Comparison of ENCODE assay signal across 8 cellular contexts in the genomic region with DNA sequence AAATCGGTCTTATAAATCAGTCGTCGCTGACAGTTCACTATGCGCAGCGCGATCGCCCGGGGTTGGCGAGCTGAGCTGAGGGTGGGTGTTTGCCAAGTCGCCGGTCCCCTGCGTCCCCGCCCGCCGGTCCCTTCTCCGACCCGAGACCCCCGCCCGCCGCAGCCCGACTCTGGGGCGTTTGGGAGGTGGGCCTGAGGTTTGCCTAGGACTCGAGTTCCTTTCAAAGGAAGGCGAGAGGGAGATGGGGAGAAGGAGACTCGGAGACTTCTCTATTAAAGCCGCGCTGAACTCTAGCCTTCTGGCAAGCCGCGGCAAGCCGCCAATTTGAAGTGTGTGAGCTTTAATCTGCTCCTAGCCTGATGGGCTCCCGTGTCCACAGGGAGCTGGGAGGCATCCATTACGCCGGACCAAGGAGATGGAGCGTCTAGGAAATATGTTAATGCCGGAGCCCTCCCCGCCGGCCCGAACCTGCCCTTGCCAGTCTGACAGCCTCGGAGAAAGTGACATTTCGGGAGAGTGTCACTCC.
DNase-seq lines count a peak whose midpoint lies in the region; ATAC-seq and TF ChIP-seq lines count a peak whose summit lies in the region.

No MANE protein-coding gene starts in this region.

- H3K27me3 ChIP-seq in lower lobe of right lung (ENCODE audit: low read depth) (peaks cover 20% of the 10 kb centered on the region), thoracic aorta (replicated peaks; ENCODE audit: insufficient read depth) (no peaks in the 10 kb centered on the region)

- DNase-seq in NCI-H82 (lab: John Stamatoyannopoulos, UW) = peak; percentile 77
- peak; percentile 19 for DNase-seq in epithelial cell of esophagus (ENCODE audit: low read depth)
- DNase-seq in lower lobe of right lung = peak; percentile 39
- no peak for DNase-seq in thoracic aorta (ENCODE audit: low spot score)
- DNase-seq in stimulated activated CD4-positive, alpha-beta T cell treated with anti-CD3 and anti-CD28 coated beads, Interleukin-2, amount 100 ng/mL, for 24 hours = no peak

- no peaks in the 10 kb centered on the region for H3K4me1 ChIP-seq in lower lobe of right lung
- no peaks in the 10 kb centered on the region for H3K4me1 ChIP-seq in thoracic aorta (ENCODE audit: control insufficient read depth in 1 of 2, low read depth in 2 of 2)

- ATAC-seq in lower lobe of right lung = peak; percentile 26 to 46
- ATAC-seq in thoracic aorta (ENCODE audit: insufficient number of reproducible peaks, low FRiP score, low read depth) = no peak
- no peak for ATAC-seq in HG03097 (IDR thresholded peaks at IDR 0.05; ENCODE audit: low FRiP score, unreplicated experiment)
- ATAC-seq in HG03521 (IDR thresholded peaks at IDR 0.05; ENCODE audit: unreplicated experiment) = no peak
- ATAC-seq in HG02981 (IDR thresholded peaks at IDR 0.05; ENCODE audit: unreplicated experiment) = no peak

- H3K36me3 ChIP-seq in lower lobe of right lung = no peaks in the 10 kb centered on the region
- no peaks in the 10 kb centered on the region for H3K36me3 ChIP-seq in thoracic aorta

- H3K27ac ChIP-seq in lower lobe of right lung (no peak overlapping the region), thoracic aorta (peak overlapping the region in 1 of 2 donors; percentile 37)

- H3K9me3 ChIP-seq in lower lobe of right lung (no peaks in the 10 kb centered on the region), thoracic aorta (no peaks in the 10 kb centered on the region)

- TF ChIP-seq CTCF in epithelial cell of esophagus (IDR thresholded peaks at IDR 0.05; ENCODE audit: insufficient read depth, low read depth, low read length, missing control alignments) = no peak
- TF ChIP-seq CTCF in lower lobe of right lung (IDR thresholded peaks at IDR 0.05) = no peak
- no peak for TF ChIP-seq CTCF in thoracic aorta (IDR thresholded peaks at IDR 0.05)

- intact Hi-C loops in lower lobe of right lung (cut with DNase I) = no loop called here

- H3K4me3 ChIP-seq in epithelial cell of esophagus (ENCODE audit: low read length) (peak overlapping the region; percentile 41), lower lobe of right lung (peak overlapping the region; percentile 36), thoracic aorta (peak overlapping the region; percentile 79)

Comparison
In these comparisons a context has a peak if more than half of its experiments do, and no peak if none do; other contexts are left out.
1. DNase-seq: peak in NCI-H82 (single experiment), epithelial cell of esophagus (single experiment) and lower lobe of right lung (single experiment); none in thoracic aorta (single experiment) and stimulated activated CD4-positive, alpha-beta T cell treated with anti-CD3 and anti-CD28 coated beads, Interleukin-2, amount 100 ng/mL, for 24 hours (0 of 2).
2. ATAC-seq: peak in lower lobe of right lung (2 of 2); none in thoracic aorta (single experiment), HG03097 (single experiment), HG03521 (single experiment) and HG02981 (single experiment).
3. Peak in every context shown above with its lines, with median percentiles within 50 percentile points of each other: H3K4me3 ChIP-seq.